ENCODE assay signal across 9 cellular contexts in the genomic region with DNA sequence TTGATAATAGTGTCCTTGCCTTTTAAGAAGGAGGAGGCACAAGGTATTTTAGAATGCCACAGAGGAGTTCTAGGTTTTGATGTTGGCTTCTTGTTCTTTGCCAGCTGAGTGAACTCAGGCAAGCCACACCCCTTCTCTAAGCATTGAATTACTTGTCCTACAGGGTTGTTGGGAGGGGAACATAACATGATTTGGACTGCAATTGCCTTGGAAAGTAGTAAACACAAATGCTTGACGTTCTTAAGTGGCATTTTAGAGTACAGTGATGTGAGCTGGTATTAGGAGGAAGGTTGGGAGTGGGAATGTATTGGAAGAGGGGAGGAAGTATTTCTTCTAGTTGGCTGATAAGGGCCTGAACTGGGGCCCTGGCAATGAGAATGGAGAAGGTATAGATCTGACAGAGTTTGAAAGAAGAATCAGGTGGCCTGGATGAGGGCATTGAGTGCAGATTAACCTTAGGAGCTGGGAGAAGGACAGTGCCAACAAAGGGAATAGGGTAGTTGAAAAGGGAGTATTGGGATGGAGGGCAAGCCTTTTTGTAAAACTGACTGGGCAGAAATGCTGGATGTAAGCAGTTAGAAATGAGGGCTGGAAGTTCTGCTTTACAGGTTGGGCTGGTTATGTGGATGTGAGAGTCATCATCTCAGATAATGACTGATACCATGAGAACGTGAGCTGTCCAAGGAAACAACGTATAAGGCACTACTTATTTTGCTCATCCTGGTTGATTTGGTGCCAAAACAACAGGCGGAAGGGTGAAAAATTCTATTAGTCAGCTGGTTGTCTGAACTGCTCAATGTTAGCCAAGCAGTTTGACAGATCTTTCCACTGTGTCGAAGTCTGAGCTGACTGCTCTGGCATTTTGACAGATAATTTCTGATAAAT. TPM values are rescaled to one million over a fixed set of nuclear protein-coding genes. Genes with fewer than 3 reads are reported as not detected.
DNase-seq lines count a peak whose midpoint lies in the region; ATAC-seq, FAIRE-seq and TF ChIP-seq lines count a peak whose summit lies in the region.
"Had no signal": no experiment of that assay in that cellular context is flagged by ENCODE, and none has a peak within 500 bp of the region (broad histone marks: within the 10 kb centered on the region; RNA-seq: fewer than 3 reads in every experiment).

No MANE protein-coding gene starts in this region.

- TF ChIP-seq EP300 in suprapubic skin (IDR thresholded peaks at IDR 0.05): no peak

- no peak overlapping the region for H3K4me3 ChIP-seq in left ventricle myocardium inferior
- H3K4me3 ChIP-seq in suprapubic skin: no peak overlapping the region

- DNase-seq in GM04504 (ENCODE audit: low read depth) (peak; percentile 75), HFFc6 (peak; percentile 89), left ventricle myocardium inferior (no peak), suprapubic skin (ENCODE audit: low spot score in 2 of 2) (no peak), GM12892 (ENCODE audit: insufficient read length) (no peak), D341Med (ENCODE audit: low spot score) (no peak)
- DNase-seq in activated T-helper 2 cell treated with anti-CD3 and anti-CD28 coated beads, Interferon-gamma antibody, Interleukin-2, Interleukin-4, amounts not matched to agents 10 μg/mL and 5 μg/mL and 100 μg/mL, durations not matched to agents 14 hours and 24 hours and 36 hours (ENCODE audit: low spot score): no peak

- H3K4me1 Mint-ChIP-seq in HFFc6 (ENCODE audit: low read depth): peaks cover 10% of the 10 kb centered on the region
- H3K4me1 Mint-ChIP-seq in activated T-helper 2 cell treated with anti-CD3 and anti-CD28 coated beads, Interferon-gamma antibody, Interleukin-2, Interleukin-4, amounts not matched to agents 10 μg/mL and 5 μg/mL and 100 μg/mL, durations not matched to agents 14 hours and 24 hours and 36 hours (ENCODE audit: low read depth): peaks cover 24% of the 10 kb centered on the region

- 9% methylated on average over 5 of the region's 5 CpGs for WGBS in suprapubic skin

- no peak overlapping the region; the same call in 1 of the 2 replicates for H3K27ac Mint-ChIP-seq in HFFc6
- H3K27ac Mint-ChIP-seq in activated T-helper 2 cell treated with anti-CD3 and anti-CD28 coated beads, Interferon-gamma antibody, Interleukin-2, Interleukin-4, amounts not matched to agents 10 μg/mL and 5 μg/mL and 100 μg/mL, durations not matched to agents 14 hours and 24 hours and 36 hours: no peak overlapping the region

- peak overlapping the region; percentile 84 for H3K27ac ChIP-seq in left ventricle myocardium inferior (replicated peaks)
- peak overlapping the region; percentile 89 for H3K27ac ChIP-seq in suprapubic skin

- peak; percentile 32 for ATAC-seq in SK-N-SH treated with all-trans-retinoic acid at 6 μM for 48 hours

- intact Hi-C loops in left ventricle myocardium inferior (cut with micrococcal nuclease): no loop called here
- intact Hi-C loops in activated T-helper 2 cell treated with anti-CD3 and anti-CD28 coated beads, Interferon-gamma antibody, Interleukin-2, Interleukin-4, amounts not matched to agents 10 μg/mL and 5 μg/mL and 100 μg/mL, durations not matched to agents 14 hours and 24 hours and 36 hours (cut with micrococcal nuclease): loop anchor here (1.0 to 5.0 kb wide), 5 partner anchors 47 to 130 kb away; a partner anchor contains a TSS

- no peaks in the 10 kb centered on the region for H3K9me3 ChIP-seq in left ventricle myocardium inferior (replicated peaks)
- H3K9me3 ChIP-seq in suprapubic skin: no peaks in the 10 kb centered on the region

- no peak for TF ChIP-seq CTCF in HFFc6 (IDR thresholded peaks at IDR 0.05)
- TF ChIP-seq CTCF in left ventricle myocardium inferior (IDR thresholded peaks at IDR 0.05; ENCODE audit: borderline replicate concordance): no peak
- no peak for TF ChIP-seq CTCF in suprapubic skin (IDR thresholded peaks at IDR 0.05)

- no peak overlapping the region for H3K4me3 Mint-ChIP-seq in HFFc6
- H3K4me3 Mint-ChIP-seq in activated T-helper 2 cell treated with anti-CD3 and anti-CD28 coated beads, Interferon-gamma antibody, Interleukin-2, Interleukin-4, amounts not matched to agents 10 μg/mL and 5 μg/mL and 100 μg/mL, durations not matched to agents 14 hours and 24 hours and 36 hours (ENCODE audit: low read depth): no peak overlapping the region

- H3K36me3 Mint-ChIP-seq in HFFc6 (ENCODE audit: low read depth): no peaks in the 10 kb centered on the region
- H3K36me3 Mint-ChIP-seq in activated T-helper 2 cell treated with anti-CD3 and anti-CD28 coated beads, Interferon-gamma antibody, Interleukin-2, Interleukin-4, amounts not matched to agents 10 μg/mL and 5 μg/mL and 100 μg/mL, durations not matched to agents 14 hours and 24 hours and 36 hours (ENCODE audit: low read depth): peaks cover 3% of the 10 kb centered on the region

- peaks cover 75% of the 10 kb centered on the region for H3K4me1 ChIP-seq in left ventricle myocardium inferior
- H3K4me1 ChIP-seq in suprapubic skin: peaks cover 65% of the 10 kb centered on the region

- TF ChIP-seq POLR2A in suprapubic skin (IDR thresholded peaks at IDR 0.05) (no peak), GM12892 (IDR thresholded peaks at IDR 0.05; ENCODE audit: low read depth, low read length) (no peak)

- no peaks in the 10 kb centered on the region for H3K27me3 Mint-ChIP-seq in HFFc6 (ENCODE audit: insufficient read depth)
- no peaks in the 10 kb centered on the region for H3K27me3 Mint-ChIP-seq in activated T-helper 2 cell treated with anti-CD3 and anti-CD28 coated beads, Interferon-gamma antibody, Interleukin-2, Interleukin-4, amounts not matched to agents 10 μg/mL and 5 μg/mL and 100 μg/mL, durations not matched to agents 14 hours and 24 hours and 36 hours (ENCODE audit: low read depth)

- H3K27me3 ChIP-seq in left ventricle myocardium inferior (ENCODE audit: low read depth) (no peaks in the 10 kb centered on the region), suprapubic skin (no peaks in the 10 kb centered on the region)

- no peak for FAIRE-seq in GM12892 (lab: Jason Lieb, UNC)
- FAIRE-seq: endometrium had no signal

- H3K36me3 ChIP-seq in left ventricle myocardium inferior: no peaks in the 10 kb centered on the region
- H3K36me3 ChIP-seq in suprapubic skin: no peaks in the 10 kb centered on the region

- no peaks in the 10 kb centered on the region for H3K9me3 Mint-ChIP-seq in HFFc6
- H3K9me3 Mint-ChIP-seq in activated T-helper 2 cell treated with anti-CD3 and anti-CD28 coated beads, Interferon-gamma antibody, Interleukin-2, Interleukin-4, amounts not matched to agents 10 μg/mL and 5 μg/mL and 100 μg/mL, durations not matched to agents 14 hours and 24 hours and 36 hours: no peaks in the 10 kb centered on the region

TF ChIP-seq in SK-N-SH treated with all-trans-retinoic acid at 6 μM for 48 hours, 23 proteins besides CTCF, POLR2A, EP300 and RAD21 (continues in another document):
- TF ChIP-seq ZNF8 (CRISPR knock-in tag; IDR thresholded peaks at IDR 0.05) (no peak), ESRRG (CRISPR knock-in tag; IDR thresholded peaks at IDR 0.05) (no peak), ZFP30 (CRISPR knock-in tag; IDR thresholded peaks at IDR 0.05) (no peak), SNAI2 (CRISPR knock-in tag; IDR thresholded peaks at IDR 0.05) (no peak)
- TF ChIP-seq, protein P1, sequence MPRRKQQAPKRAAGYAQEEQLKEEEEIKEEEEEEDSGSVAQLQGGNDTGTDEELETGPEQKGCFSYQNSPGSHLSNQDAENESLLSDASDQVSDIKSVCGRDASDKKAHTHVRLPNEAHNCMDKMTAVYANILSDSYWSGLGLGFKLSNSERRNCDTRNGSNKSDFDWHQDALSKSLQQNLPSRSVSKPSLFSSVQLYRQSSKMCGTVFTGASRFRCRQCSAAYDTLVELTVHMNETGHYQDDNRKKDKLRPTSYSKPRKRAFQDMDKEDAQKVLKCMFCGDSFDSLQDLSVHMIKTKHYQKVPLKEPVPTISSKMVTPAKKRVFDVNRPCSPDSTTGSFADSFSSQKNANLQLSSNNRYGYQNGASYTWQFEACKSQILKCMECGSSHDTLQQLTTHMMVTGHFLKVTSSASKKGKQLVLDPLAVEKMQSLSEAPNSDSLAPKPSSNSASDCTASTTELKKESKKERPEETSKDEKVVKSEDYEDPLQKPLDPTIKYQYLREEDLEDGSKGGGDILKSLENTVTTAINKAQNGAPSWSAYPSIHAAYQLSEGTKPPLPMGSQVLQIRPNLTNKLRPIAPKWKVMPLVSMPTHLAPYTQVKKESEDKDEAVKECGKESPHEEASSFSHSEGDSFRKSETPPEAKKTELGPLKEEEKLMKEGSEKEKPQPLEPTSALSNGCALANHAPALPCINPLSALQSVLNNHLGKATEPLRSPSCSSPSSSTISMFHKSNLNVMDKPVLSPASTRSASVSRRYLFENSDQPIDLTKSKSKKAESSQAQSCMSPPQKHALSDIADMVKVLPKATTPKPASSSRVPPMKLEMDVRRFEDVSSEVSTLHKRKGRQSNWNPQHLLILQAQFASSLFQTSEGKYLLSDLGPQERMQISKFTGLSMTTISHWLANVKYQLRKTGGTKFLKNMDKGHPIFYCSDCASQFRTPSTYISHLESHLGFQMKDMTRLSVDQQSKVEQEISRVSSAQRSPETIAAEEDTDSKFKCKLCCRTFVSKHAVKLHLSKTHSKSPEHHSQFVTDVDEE (CRISPR knock-in tag; IDR thresholded peaks at IDR 0.05): no peak
- TF ChIP-seq, protein P2, sequence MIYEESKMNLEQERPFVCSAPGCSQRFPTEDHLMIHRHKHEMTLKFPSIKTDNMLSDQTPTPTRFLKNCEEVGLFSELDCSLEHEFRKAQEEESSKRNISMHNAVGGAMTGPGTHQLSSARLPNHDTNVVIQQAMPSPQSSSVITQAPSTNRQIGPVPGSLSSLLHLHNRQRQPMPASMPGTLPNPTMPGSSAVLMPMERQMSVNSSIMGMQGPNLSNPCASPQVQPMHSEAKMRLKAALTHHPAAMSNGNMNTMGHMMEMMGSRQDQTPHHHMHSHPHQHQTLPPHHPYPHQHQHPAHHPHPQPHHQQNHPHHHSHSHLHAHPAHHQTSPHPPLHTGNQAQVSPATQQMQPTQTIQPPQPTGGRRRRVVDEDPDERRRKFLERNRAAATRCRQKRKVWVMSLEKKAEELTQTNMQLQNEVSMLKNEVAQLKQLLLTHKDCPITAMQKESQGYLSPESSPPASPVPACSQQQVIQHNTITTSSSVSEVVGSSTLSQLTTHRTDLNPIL (CRISPR knock-in tag; IDR thresholded peaks at IDR 0.05; ENCODE audit: low read depth): no peak

RNA-seq across cellular contexts. Expression of a gene that starts 16.7 kb away (rescaled TPM):
- total RNA-seq in HFFc6 (2021; fragmentation: NEBNext Ultra II Directional; extraction: Animal tissue kit (Norgen Biotek cat#: 25700)): 10 to 100 TPM in 4 of 6 experiments, 1 to 10 TPM in 2; 8.3 to 17.3 (median 12.5) TPM
- total RNA-seq in left ventricle myocardium inferior: 94.3 TPM
- total RNA-seq in suprapubic skin: 10 to 100 TPM; 35.7 to 63.7 (median 40.2) TPM
- 10.9 and 12.1 TPM in 2 replicates for total RNA-seq in activated T-helper 2 cell treated with anti-CD3 and anti-CD28 coated beads, Interferon-gamma antibody, Interleukin-2, Interleukin-4, amounts not matched to agents 10 μg/mL and 5 μg/mL and 100 μg/mL, durations not matched to agents 14 hours and 24 hours and 36 hours
- 9.2 TPM for polyA plus RNA-seq in GM12892 (2012; ENCODE audit: missing spikeins)

RNA-seq across cellular contexts. Expression of a gene that starts 44.9 kb away (rescaled TPM):
- not detected for total RNA-seq in HFFc6 (2021; fragmentation: NEBNext Ultra II Directional; extraction: Animal tissue kit (Norgen Biotek cat#: 25700))
- total RNA-seq in left ventricle myocardium inferior (not detected), suprapubic skin (not detected)
- total RNA-seq in activated T-helper 2 cell treated with anti-CD3 and anti-CD28 coated beads, Interferon-gamma antibody, Interleukin-2, Interleukin-4, amounts not matched to agents 10 μg/mL and 5 μg/mL and 100 μg/mL, durations not matched to agents 14 hours and 24 hours and 36 hours: not detected in 2 replicates
- 0.64 TPM for polyA plus RNA-seq in GM12892 (2012; ENCODE audit: missing spikeins)

Comparison
In these comparisons a context has a peak if more than half of its experiments do, and no peak if none do; other contexts are left out.
1. DNase-seq: peak in GM04504 (single experiment) and HFFc6 (single experiment); none in left ventricle myocardium inferior (single experiment), suprapubic skin (0 of 2), activated T-helper 2 cell treated with anti-CD3 and anti-CD28 coated beads, Interferon-gamma antibody, Interleukin-2, Interleukin-4, amounts not matched to agents 10 μg/mL and 5 μg/mL and 100 μg/mL, durations not matched to agents 14 hours and 24 hours and 36 hours (single experiment), GM12892 (single experiment) and D341Med (single experiment).